In the genomic region with DNA sequence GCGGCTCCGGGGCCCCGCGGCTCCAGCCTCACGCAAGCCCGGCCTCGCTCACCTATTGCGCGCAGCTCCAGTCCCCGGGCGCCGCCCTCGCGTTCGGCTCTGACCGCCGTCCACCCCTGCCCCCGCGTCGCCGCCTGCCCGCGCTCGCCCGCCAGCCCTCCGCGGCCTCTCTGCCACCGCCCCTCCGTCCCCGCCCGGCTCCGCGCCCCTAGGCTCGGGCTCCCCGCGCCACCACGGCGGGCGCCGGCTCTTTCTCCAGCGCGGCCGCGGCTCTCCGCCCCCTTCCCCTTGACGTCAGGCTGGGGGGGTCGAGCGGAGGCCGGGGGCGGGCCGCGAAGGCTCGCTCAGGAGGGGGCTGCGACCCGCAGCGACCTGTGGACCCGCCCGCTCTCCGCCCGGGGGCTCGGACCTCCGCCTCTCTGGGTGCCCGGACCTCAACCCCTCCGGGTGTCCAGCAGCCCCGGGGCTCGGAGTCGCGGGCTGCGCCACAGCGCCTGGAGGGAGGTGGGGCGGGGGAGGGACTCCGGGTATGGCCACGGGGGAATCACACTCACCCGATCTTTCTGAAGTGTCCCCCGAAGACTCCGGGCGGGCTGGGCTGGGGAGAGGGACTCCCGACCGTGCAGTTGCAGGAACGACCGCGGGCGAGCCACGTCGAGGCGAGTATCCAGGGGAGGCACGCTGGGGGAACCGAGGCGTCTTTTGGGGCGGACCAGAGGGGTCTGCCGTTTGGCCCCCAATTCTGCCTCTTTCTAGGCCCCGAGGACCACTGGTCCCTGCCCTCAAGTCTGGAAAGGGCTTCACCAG, we compare ENCODE assay signal across 8 cellular contexts. TPM values are rescaled to one million over a fixed set of nuclear protein-coding genes. Genes with fewer than 3 reads are reported as not detected.
DNase-seq lines count a peak whose midpoint lies in the region; ATAC-seq and TF ChIP-seq lines count a peak whose summit lies in the region.

A gene with protein sequence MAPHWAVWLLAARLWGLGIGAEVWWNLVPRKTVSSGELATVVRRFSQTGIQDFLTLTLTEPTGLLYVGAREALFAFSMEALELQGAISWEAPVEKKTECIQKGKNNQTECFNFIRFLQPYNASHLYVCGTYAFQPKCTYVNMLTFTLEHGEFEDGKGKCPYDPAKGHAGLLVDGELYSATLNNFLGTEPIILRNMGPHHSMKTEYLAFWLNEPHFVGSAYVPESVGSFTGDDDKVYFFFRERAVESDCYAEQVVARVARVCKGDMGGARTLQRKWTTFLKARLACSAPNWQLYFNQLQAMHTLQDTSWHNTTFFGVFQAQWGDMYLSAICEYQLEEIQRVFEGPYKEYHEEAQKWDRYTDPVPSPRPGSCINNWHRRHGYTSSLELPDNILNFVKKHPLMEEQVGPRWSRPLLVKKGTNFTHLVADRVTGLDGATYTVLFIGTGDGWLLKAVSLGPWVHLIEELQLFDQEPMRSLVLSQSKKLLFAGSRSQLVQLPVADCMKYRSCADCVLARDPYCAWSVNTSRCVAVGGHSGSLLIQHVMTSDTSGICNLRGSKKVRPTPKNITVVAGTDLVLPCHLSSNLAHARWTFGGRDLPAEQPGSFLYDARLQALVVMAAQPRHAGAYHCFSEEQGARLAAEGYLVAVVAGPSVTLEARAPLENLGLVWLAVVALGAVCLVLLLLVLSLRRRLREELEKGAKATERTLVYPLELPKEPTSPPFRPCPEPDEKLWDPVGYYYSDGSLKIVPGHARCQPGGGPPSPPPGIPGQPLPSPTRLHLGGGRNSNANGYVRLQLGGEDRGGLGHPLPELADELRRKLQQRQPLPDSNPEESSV (minus strand): TSS at position 257 of the 807 bp plus-strand sequence. CDS start 2,194 bp downstream, outside the sequence.

- H3K27me3 ChIP-seq in ACC112 (ENCODE audit: insufficient read depth, low read length) (peaks cover 9% of the 10 kb centered on the region; the same call in 1 of the 2 replicates), RWPE2 (ENCODE audit: insufficient read depth, poor library complexity, severe bottlenecking) (no peaks in the 10 kb centered on the region), adrenal gland (no peaks in the 10 kb centered on the region)

- ATAC-seq in RWPE2 (ENCODE audit: low read depth): peak; percentile 8
- peak; percentile 58 for ATAC-seq in left ventricle myocardium superior
- ATAC-seq in HG03097 (IDR thresholded peaks at IDR 0.05; ENCODE audit: low FRiP score, unreplicated experiment): no peak

- no peak for DNase-seq in RWPE2 (ENCODE audit: low spot score)
- peak in 6 of 7 donors; percentile 53 to 74 (median 64) for DNase-seq in adrenal gland
- DNase-seq in left ventricle myocardium superior: peak; percentile 83
- DNase-seq in posterior cingulate gyrus: peak; percentile 66 to 97 (median 76)
- DNase-seq in UCSD-AML1 (lab: John Stamatoyannopoulos, UW; ENCODE audit: unreplicated experiment): no peak

- peak within 1 kb of the TSS; percentile 80 for H2AFZ ChIP-seq in ACC112 (ENCODE audit: low read length, unreplicated experiment)

- peak; percentile 51 for TF ChIP-seq POLR2A in GM19099 (IDR thresholded peaks at IDR 0.05; ENCODE audit: extremely low read depth, insufficient read length, low read depth)
- TF ChIP-seq POLR2A in adrenal gland (IDR thresholded peaks at IDR 0.05): peak in 1 of 2 donors; percentile 42

- intact Hi-C loops in adrenal gland (cut with DNase I) (loop anchor here in 1 of 2 donors (5.0 to 10.0 kb wide), 5 partner anchors 55 to 245 kb away; a partner anchor contains a TSS), left ventricle myocardium superior (cut with micrococcal nuclease) (loop anchor here (5.0 kb wide), 1 partner anchor 37 kb away; no protein-coding TSS in a partner anchor), posterior cingulate gyrus (cut with DNase I) (loop anchor here (1.0 to 10.0 kb wide), 3 partner anchors 12 to 225 kb away; a partner anchor contains a TSS)

- peaks cover 23% of the 10 kb centered on the region for H3K79me2 ChIP-seq in ACC112 (ENCODE audit: control insufficient read depth, insufficient read depth, low read length, unreplicated experiment)

- WGBS in adrenal gland, 4 donors: 0 to 6% (median 2%) methylated on average over 2 to 92 of the region's 92 CpGs

- H3K4me3 ChIP-seq in ACC112 (ENCODE audit: low read depth, low read length) (peak within 1 kb of the TSS; percentile 99), RWPE2 (ENCODE audit: severe bottlenecking) (peak within 1 kb of the TSS; percentile 90), adrenal gland (peak within 1 kb of the TSS; percentile 65 to 94 (median 83))

- H3K4me1 ChIP-seq in ACC112 (ENCODE audit: control insufficient read depth, insufficient read depth, low read length, unreplicated experiment): peaks cover 30% of the 10 kb centered on the region
- H3K4me1 ChIP-seq in RWPE2 (ENCODE audit: insufficient read depth, poor library complexity, severe bottlenecking): peaks cover 18% of the 10 kb centered on the region
- H3K4me1 ChIP-seq in adrenal gland (replicated peaks in 1 of 2): peaks cover 11 to 50% of the 10 kb centered on the region in 2 donors

- H3K27ac ChIP-seq in ACC112 (ENCODE audit: low read depth, low read length) (peak within 1 kb of the TSS; percentile 52; the same call in 1 of the 2 replicates), RWPE2 (ENCODE audit: poor library complexity, severe bottlenecking) (peak within 1 kb of the TSS; percentile 78), adrenal gland (peak within 1 kb of the TSS; percentile 54 to 95 (median 90))

- H3K9me3 ChIP-seq in RWPE2 (ENCODE audit: severe bottlenecking): no peaks in the 10 kb centered on the region
- H3K9me3 ChIP-seq in adrenal gland (replicated peaks in 1 of 3): no peaks in the 10 kb centered on the region

- H3K36me3 ChIP-seq in ACC112 (ENCODE audit: insufficient read depth, low read length) (peaks cover 5% of the 10 kb centered on the region; the same call in 1 of the 2 replicates), RWPE2 (ENCODE audit: low read depth) (peaks cover 27% of the 10 kb centered on the region), adrenal gland (replicated peaks in 1 of 2) (peaks cover 0 to 24% of the 10 kb centered on the region in 2 donors)

- TF ChIP-seq CTCF in RWPE2 (IDR thresholded peaks at IDR 0.05; ENCODE audit: poor library complexity, severe bottlenecking): no peak
- TF ChIP-seq CTCF in adrenal gland (IDR thresholded peaks at IDR 0.05): no peak

RNA-seq across cellular contexts. Expression of the gene that starts here (rescaled TPM):
- total RNA-seq in adrenal gland: 10 to 100 TPM; 14.0 to 31.6 (median 27.8) TPM
- polyA plus RNA-seq in adrenal gland: 10 to 100 TPM in 2 of 3 donors, 1 to 10 TPM in 1; 4.4 to 23.4 (median 14.6) TPM
- 17.0 TPM for total RNA-seq in left ventricle myocardium superior

Comparison
In these comparisons a context has a peak if more than half of its experiments do, and no peak if none do; other contexts are left out.
1. DNase-seq: peak in adrenal gland (6 of 7), left ventricle myocardium superior (single experiment) and posterior cingulate gyrus (10 of 10); none in RWPE2 (single experiment) and UCSD-AML1 (single experiment).
2. Peak in every context shown above with its lines, with median percentiles within 50 percentile points of each other: H3K27ac ChIP-seq and H3K4me3 ChIP-seq.